ENCODE assay signal across 19 cellular contexts in genomic region chr6:139679516-139680179, GRCh38.
DNase-seq lines count a peak whose midpoint lies in the region; ATAC-seq and TF ChIP-seq lines count a peak whose summit lies in the region.
"Had no signal": no experiment of that assay in that cellular context is flagged by ENCODE, and none has a peak within 500 bp of the region (broad histone marks: within the 10 kb centered on the region; RNA-seq: fewer than 3 reads in every experiment).

No MANE protein-coding gene starts in this region.

- H3K4me1 ChIP-seq in mucosa of descending colon (ENCODE audit: low read depth) (no peaks in the 10 kb centered on the region), OCI-LY7 (ENCODE audit: insufficient read depth, low read length, poor library complexity, severe bottlenecking) (no peaks in the 10 kb centered on the region)
- H3K4me1 ChIP-seq: BLaER1 had no signal

- no TSS peak for BruUV-seq in OCI-LY7 (replicated peaks; lab: Mats Ljungman, UMichigan)

- DNase-seq in BJ (ENCODE audit: low read depth) (peak; percentile 29), NCI-H460 (ENCODE audit: extremely low read depth, low read depth) (peak; percentile 30), fibroblast of gingiva (ENCODE audit: low read depth) (peak; percentile 49), mucosa of descending colon (no peak), OCI-LY7 (ENCODE audit: low spot score) (no peak), islet precursor cell (no peak), GM19240 (ENCODE audit: insufficient read length, low spot score) (no peak), substantia nigra (lab: John Stamatoyannopoulos, UW) (no peak)
- DNase-seq: activated CD4-positive, alpha-beta memory T cell treated with anti-CD3 and anti-CD28 coated beads for 36 hours; activated effector memory CD4-positive, alpha-beta T cell treated with anti-CD3 and anti-CD28 coated beads, Interleukin-2, amount 50 U/mL, for 16 hours; body of pancreas; DMS79; effector memory CD8-positive, alpha-beta T cell; glutamatergic neuron; left cardiac atrium; NCI-H2029; spleen; T-helper 2 cell had no signal

- H2AFZ ChIP-seq in OCI-LY7 (ENCODE audit: low read length): no peak overlapping the region

- POLR2A ChIA-PET in BJ (lab: Charles Lee): no interaction called here
- POLR2A ChIA-PET in OCI-LY7 (lab: Charles Lee): no interaction called here

- H3K9me3 ChIP-seq in mucosa of descending colon (no peaks in the 10 kb centered on the region), OCI-LY7 (ENCODE audit: low read length) (no peaks in the 10 kb centered on the region)
- H3K9me3 ChIP-seq: BLaER1, body of pancreas, spleen had no signal

- ATAC-seq in mucosa of descending colon: peak; percentile 48
- ATAC-seq: body of pancreas; effector memory CD8-positive, alpha-beta T cell had no signal

- intact Hi-C loops in mucosa of descending colon (cut with DNase I, micrococcal nuclease): no loop called here
- intact Hi-C loops in OCI-LY7 (cut with micrococcal nuclease; ENCODE audit: unreplicated experiment): no loop called here

- no peak overlapping the region for H3K4me2 ChIP-seq in OCI-LY7 (ENCODE audit: low read length)
- H3K4me2 ChIP-seq: BLaER1 had no signal

- H3K36me3 ChIP-seq in BJ (ENCODE audit: control insufficient read depth, insufficient read depth, low read length) (no peaks in the 10 kb centered on the region), mucosa of descending colon (ENCODE audit: low read depth) (no peaks in the 10 kb centered on the region), OCI-LY7 (ENCODE audit: insufficient read depth, low read length) (no peaks in the 10 kb centered on the region)
- H3K36me3 ChIP-seq: BLaER1, spleen had no signal

- no peak for TF ChIP-seq CTCF in BJ (IDR thresholded peaks at IDR 0.05; ENCODE audit: insufficient read depth, low read depth, low read length)
- no peak for TF ChIP-seq CTCF in mucosa of descending colon (IDR thresholded peaks at IDR 0.05)
- TF ChIP-seq CTCF in OCI-LY7 (conservative IDR thresholded peaks at IDR 0.05; ENCODE audit: low read length): no peak

- H4K20me1 ChIP-seq in OCI-LY7 (ENCODE audit: insufficient read depth, low read length): no peaks in the 10 kb centered on the region
- H4K20me1 ChIP-seq: BLaER1 had no signal

- H3K27ac ChIP-seq in OCI-LY7 (ENCODE audit: low read depth, low read length, poor library complexity, severe bottlenecking) (no peak overlapping the region), substantia nigra (ENCODE audit: low read depth, low read length, poor library complexity, severe bottlenecking) (no peak overlapping the region)
- H3K27ac ChIP-seq: BLaER1 had no signal

- H3K9me2 ChIP-seq in OCI-LY7 (ENCODE audit: insufficient read depth, low read length): no peaks in the 10 kb centered on the region

- no peaks in the 10 kb centered on the region for H3K27me3 ChIP-seq in BJ (ENCODE audit: control insufficient read depth, insufficient read depth, low read length)
- H3K27me3 ChIP-seq: BLaER1, body of pancreas, spleen had no signal

- H3K4me3 ChIP-seq in BJ (ENCODE audit: low read depth, low read length): no peak overlapping the region
- H3K4me3 ChIP-seq in mucosa of descending colon: no peak overlapping the region
- H3K4me3 ChIP-seq in OCI-LY7 (ENCODE audit: low read depth, low read length, poor library complexity, severe bottlenecking): no peak overlapping the region
- H3K4me3 ChIP-seq: BLaER1, body of pancreas, spleen had no signal

- CTCF ChIA-PET in BJ (lab: Yijun Ruan, JAX): interaction anchor here (1.3 kb wide), 1 partner anchor 24 kb away, joined by 4 read pairs; no protein-coding TSS in a partner anchor
- CTCF ChIA-PET in OCI-LY7 (lab: Charles Lee; ENCODE audit: unreplicated experiment): no interaction called here

- H3K79me2 ChIP-seq in OCI-LY7 (ENCODE audit: insufficient read depth, low read depth, low read length): no peaks in the 10 kb centered on the region

Comparison
In these comparisons a context has a peak if more than half of its experiments do, and no peak if none do; other contexts are left out.
1. DNase-seq: peak in BJ (single experiment), NCI-H460 (single experiment) and fibroblast of gingiva (single experiment); none in mucosa of descending colon (0 of 3), OCI-LY7 (single experiment), islet precursor cell (single experiment), GM19240 (single experiment) and substantia nigra (0 of 49).